ENCODE assay signal across 22 cellular contexts in the genomic region with DNA sequence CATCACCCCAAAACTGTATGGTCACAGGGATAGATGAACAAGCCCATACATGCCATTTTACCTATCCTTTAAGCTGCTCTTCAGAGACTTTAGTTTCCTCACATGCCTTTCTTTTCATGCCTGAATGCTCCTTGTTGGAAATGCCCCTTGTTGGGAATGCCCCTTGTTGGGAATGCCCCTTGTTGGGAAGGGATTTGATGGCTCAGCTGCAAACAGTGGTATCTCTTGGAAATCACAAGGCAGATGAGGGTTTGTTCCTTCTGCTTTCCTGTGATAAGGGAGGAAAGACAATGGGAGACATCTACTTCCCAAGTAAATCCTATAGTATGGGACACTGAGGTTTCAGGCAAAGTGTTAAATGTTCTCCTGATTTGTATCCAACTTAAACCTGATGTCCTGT. TPM values are rescaled to one million over a fixed set of nuclear protein-coding genes. Genes with fewer than 3 reads are reported as not detected.
"Had no signal": no experiment of that assay in that cellular context is flagged by ENCODE, and none has a peak within 500 bp of the region (broad histone marks: within the 10 kb centered on the region; RNA-seq: fewer than 3 reads in every experiment).

No MANE protein-coding gene starts in this region.

- H3K36me3 ChIP-seq: gastrocnemius medialis, neutrophil, spleen, stomach, thoracic aorta, transverse colon had no signal

- H3K36me3 Mint-ChIP-seq: immature natural killer cell, natural killer cell had no signal

- H3K4me3 ChIP-seq: coronary artery, gastrocnemius medialis, mucosa of descending colon, psoas muscle, spleen, stomach, thoracic aorta, transverse colon had no signal

- H3K9me3 Mint-ChIP-seq: natural killer cell had no signal

- H3K4me1 Mint-ChIP-seq: immature natural killer cell, natural killer cell had no signal

- ATAC-seq: esophagus mucosa, gastrocnemius medialis, mucosa of descending colon, natural killer cell, psoas muscle, sciatic nerve had no signal

- H3K9me3 ChIP-seq: gastrocnemius medialis, mucosa of descending colon, neutrophil, psoas muscle, spleen, stomach, thoracic aorta, transverse colon had no signal

- H3K27ac ChIP-seq: coronary artery, gastrocnemius medialis, neutrophil, psoas muscle, spleen, stomach, thoracic aorta, transverse colon had no signal

- DNase-seq: central memory CD4-positive, alpha-beta T cell; effector CD4-positive, alpha-beta T cell; gastrocnemius medialis; immature natural killer cell; kidney; mucosa of descending colon; natural killer cell; psoas muscle; spleen; stimulated activated CD4-positive, alpha-beta T cell treated with anti-CD3 and anti-CD28 coated beads, Interleukin-15, amount 100 ng/mL, for 24 hours; stimulated activated CD4-positive, alpha-beta T cell treated with anti-CD3 and anti-CD28 coated beads, Interleukin-1b, Interleukin-23, amount 100 ng/mL, for 48 hours; stimulated activated naive CD4-positive, alpha-beta T cell; stomach; substantia nigra; transverse colon had no signal

- H3K4me3 Mint-ChIP-seq: immature natural killer cell, natural killer cell had no signal

- H3K27me3 ChIP-seq: gastrocnemius medialis, stomach, transverse colon had no signal

- H3K27ac Mint-ChIP-seq: immature natural killer cell, natural killer cell had no signal

- FAIRE-seq: kidney had no signal

- H3K4me1 ChIP-seq: gastrocnemius medialis, psoas muscle, transverse colon had no signal

RNA-seq across cellular contexts. Expression of a gene that starts 49.0 kb away (rescaled TPM):
- total RNA-seq: skeletal muscle tissue, ureter had no signal
- polyA plus RNA-seq: immature natural killer cell had no signal
